In genomic region chr4:56062527-56062926, GRCh38 we compare ENCODE assay signal across 27 cellular contexts.
"Had no signal": no experiment of that assay in that cellular context is flagged by ENCODE, and none has a peak within 500 bp of the region (broad histone marks: within the 10 kb centered on the region; RNA-seq: fewer than 3 reads in every experiment).

No MANE protein-coding gene starts in this region.

- ATAC-seq: activated CD8-positive, alpha-beta T cell treated with anti-CD3 and anti-CD28 coated beads for 36 hours; activated T-cell treated with anti-CD3 and anti-CD28 coated beads, Interleukin-2, amount 50 U/mL, for 72 hours; activated T-helper 17 cell treated with anti-CD3 and anti-CD28 coated beads, Interleukin-2, amount 50 U/mL, for 72 hours; K562; Panc1 had no signal

- DNase-seq: activated CD4-positive, alpha-beta T cell treated with anti-CD3 and anti-CD28 coated beads, Interleukin-2, amount 10 ng/mL, durations not matched to agents 24 days and 14 days; activated CD4-positive, alpha-beta T cell treated with anti-CD3 and anti-CD28 coated beads, Interleukin-2, amount 50 U/mL, for 4 hours; activated CD8-positive, alpha-beta T cell treated with anti-CD3 and anti-CD28 coated beads for 36 hours; activated effector memory CD4-positive, alpha-beta T cell treated with anti-CD3 and anti-CD28 coated beads, Interleukin-2, amount 50 U/mL, for 16 hours; activated naive CD4-positive, alpha-beta T cell; activated naive CD4-positive, alpha-beta T cell treated with anti-CD3 and anti-CD28 coated beads, Interleukin-2, amount 50 U/mL, for 16 hours; activated naive CD8-positive, alpha-beta T cell treated with anti-CD3 and anti-CD28 coated beads for 36 hours; activated T-cell treated with anti-CD3 and anti-CD28 coated beads, Interleukin-2, amount 50 U/mL, for 1 hour; activated T-cell treated with anti-CD3 and anti-CD28 coated beads, Interleukin-2, amount 50 U/mL, for 72 hours; amniotic stem cell; aorta; NCI-H1092 treated with DMSO at 0.1 percent for 48 hours; NCI-H1417; NCI-H146; NCI-H187; NCI-H2029 treated with DMSO at 0.1 percent for 48 hours; NCI-H2107; NCI-H2171; NCI-H510A; NCI-H526; NCI-H774; RPMI8226; SIG-M5; T1000 had no signal

- H3K4me1 Mint-ChIP-seq: activated CD4-positive, alpha-beta T cell treated with anti-CD3 and anti-CD28 coated beads, Interleukin-2, amount 10 ng/mL, durations not matched to agents 24 days and 14 days; activated naive CD8-positive, alpha-beta T cell treated with anti-CD3 and anti-CD28 coated beads for 36 hours; activated T-helper 17 cell treated with anti-CD3 and anti-CD28 coated beads, Interleukin-2, amount 50 U/mL, for 72 hours had no signal

- H3K4me3 ChIP-seq: K562 had no signal

- H3K36me3 Mint-ChIP-seq: activated naive CD8-positive, alpha-beta T cell treated with anti-CD3 and anti-CD28 coated beads for 36 hours had no signal

- H3K9me3 Mint-ChIP-seq: activated CD8-positive, alpha-beta T cell treated with anti-CD3 and anti-CD28 coated beads for 36 hours; activated naive CD8-positive, alpha-beta T cell treated with anti-CD3 and anti-CD28 coated beads for 36 hours; activated T-cell treated with anti-CD3 and anti-CD28 coated beads, Interleukin-2, amount 50 U/mL, for 72 hours; activated T-helper 17 cell treated with anti-CD3 and anti-CD28 coated beads, Interleukin-2, amount 50 U/mL, for 72 hours had no signal

- H3K4me3 Mint-ChIP-seq: activated CD4-positive, alpha-beta T cell treated with anti-CD3 and anti-CD28 coated beads, Interleukin-2, amount 10 ng/mL, durations not matched to agents 24 days and 14 days; activated CD8-positive, alpha-beta T cell treated with anti-CD3 and anti-CD28 coated beads for 36 hours; activated naive CD8-positive, alpha-beta T cell treated with anti-CD3 and anti-CD28 coated beads for 36 hours; activated T-cell treated with anti-CD3 and anti-CD28 coated beads, Interleukin-2, amount 50 U/mL, for 72 hours; activated T-helper 17 cell treated with anti-CD3 and anti-CD28 coated beads, Interleukin-2, amount 50 U/mL, for 72 hours had no signal

- H3K27ac Mint-ChIP-seq: activated CD4-positive, alpha-beta T cell treated with anti-CD3 and anti-CD28 coated beads, Interleukin-2, amount 10 ng/mL, durations not matched to agents 24 days and 14 days; activated CD8-positive, alpha-beta T cell treated with anti-CD3 and anti-CD28 coated beads for 36 hours; activated naive CD8-positive, alpha-beta T cell treated with anti-CD3 and anti-CD28 coated beads for 36 hours; activated T-cell treated with anti-CD3 and anti-CD28 coated beads, Interleukin-2, amount 50 U/mL, for 72 hours; activated T-helper 17 cell treated with anti-CD3 and anti-CD28 coated beads, Interleukin-2, amount 50 U/mL, for 72 hours had no signal
